8 cellular contexts compared by ENCODE assay signal in the genomic region with DNA sequence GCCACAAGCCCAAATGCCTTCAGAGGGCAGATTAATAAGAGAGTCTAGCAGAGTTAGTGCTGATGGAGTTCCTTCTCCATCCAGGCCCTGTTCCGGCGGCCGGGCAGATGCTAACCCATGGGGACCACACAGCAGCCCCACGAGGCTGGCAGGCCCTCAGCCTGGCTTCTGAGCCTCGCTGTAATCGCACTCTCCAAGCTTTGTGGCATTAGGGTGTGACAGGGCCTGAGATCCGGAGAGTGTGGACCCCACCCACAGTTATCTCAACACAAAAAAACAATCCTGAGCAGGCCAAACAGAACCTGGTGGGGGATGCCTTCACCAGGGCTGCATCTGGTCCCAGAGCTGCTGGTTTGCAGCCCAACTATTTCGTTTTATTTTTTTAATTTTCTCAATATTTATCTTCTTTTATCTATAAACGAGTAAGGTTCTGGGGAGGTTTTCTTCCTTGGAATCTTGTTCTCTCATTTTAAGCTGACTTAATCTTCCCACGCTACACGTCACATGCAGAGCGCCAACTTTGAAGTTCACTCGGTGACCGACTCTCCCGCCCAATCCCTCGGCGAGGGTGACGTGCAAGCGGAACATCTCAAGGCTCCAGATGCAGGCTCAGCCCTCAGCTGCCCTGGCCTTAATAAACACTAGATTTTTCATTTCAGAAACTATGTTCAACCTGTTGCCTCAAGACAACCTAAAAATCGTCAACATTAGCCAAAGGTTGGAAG.
A peak's percentile ranks its signal among the peaks of the same experiment; 100 is the strongest.
DNase-seq lines count a peak whose midpoint lies in the region; ATAC-seq and TF ChIP-seq lines count a peak whose summit lies in the region.
"Not testable (repeated sequence)": the region's sequence is repeated elsewhere in the genome, so short reads cannot be mapped to it uniquely, and the experiment has no call there.

No MANE protein-coding gene starts in this region.

- not testable (repeated sequence) for H3K27ac ChIP-seq in CD4-positive, alpha-beta T cell (ENCODE audit: low read depth, low read length); endodermal cell (ENCODE audit: low read depth, low read length)
- H3K27ac ChIP-seq in SJSA1 (peak overlapping the region; percentile 88), right cardiac atrium (ENCODE audit: low read length) (peak overlapping the region; percentile 58), osteoblast (ENCODE audit: low read depth, low read length) (peak overlapping the region; percentile 88)

- CTCF ChIA-PET in CD4-positive, alpha-beta T cell (lab: Charles Lee), result not testable (repeated sequence)

- WGBS in endodermal cell (ENCODE audit: insufficient coverage in 1 of 2, insufficient read length in 1 of 2), 2 experiments, result 67% methylated on average over 1 of the region's 20 CpGs; no CpG with 5 or more reads in 1 of the 2 experiments
- WGBS in right cardiac atrium, result 50% methylated on average over 8 of the region's 20 CpGs

- not testable (repeated sequence) for H3K36me3 ChIP-seq in SJSA1; endodermal cell (ENCODE audit: control insufficient read depth, insufficient read depth, low read length); osteoblast (ENCODE audit: insufficient read depth, low read length)

- not testable (repeated sequence) for H3K9ac ChIP-seq in endodermal cell (ENCODE audit: extremely low read depth, low read length, poor library complexity, severe bottlenecking)

- TF ChIP-seq CTCF in CD4-positive, alpha-beta T cell (IDR thresholded peaks at IDR 0.05); endodermal cell (conservative IDR thresholded peaks at IDR 0.05); osteoblast (IDR thresholded peaks at IDR 0.05; ENCODE audit: extremely low read depth, low read depth, low read length); type B pancreatic cell (conservative IDR thresholded peaks at IDR 0.05): not testable (repeated sequence)

- H2AFZ ChIP-seq in osteoblast (ENCODE audit: low read length), result not testable (repeated sequence)

- H3K27me3 ChIP-seq in CD4-positive, alpha-beta T cell (ENCODE audit: control insufficient read depth, insufficient read depth, low read length); SJSA1 (replicated peaks); endodermal cell (ENCODE audit: control insufficient read depth, insufficient read depth, low read length, poor library complexity, severe bottlenecking); right cardiac atrium (ENCODE audit: control insufficient read depth, insufficient read depth); osteoblast (ENCODE audit: insufficient read depth, low read length): not testable (repeated sequence)

- POLR2A ChIA-PET in CD4-positive, alpha-beta T cell (lab: Charles Lee), result not testable (repeated sequence)

- peak overlapping the region; percentile 78 for H3K4me2 ChIP-seq in osteoblast (ENCODE audit: insufficient read depth, low read length)

- DNase-seq in CD4-positive, alpha-beta T cell; SJSA1 (ENCODE audit: low read depth in 1 of 2, low spot score in 2 of 2); endodermal cell; osteoblast (ENCODE audit: insufficient read length, low spot score, missing footprints); type B pancreatic cell (ENCODE audit: extremely low spot score, unreplicated experiment): not testable (repeated sequence)
- peak in 1 of 3 donors; percentile 37 for DNase-seq in right cardiac atrium

- not testable (repeated sequence) for H3K4me1 Mint-ChIP-seq in CD4-positive, alpha-beta T cell (ENCODE audit: low read depth); endodermal cell; type B pancreatic cell (ENCODE audit: unreplicated experiment)
- peaks cover 18% of the 10 kb centered on the region for H3K4me1 Mint-ChIP-seq in activated naive CD4-positive, alpha-beta T cell treated with anti-CD3 and anti-CD28 coated beads, Interleukin-2, amount 50 U/mL, for 24 hours

- H3K4me3 ChIP-seq in SJSA1 (peak overlapping the region; percentile 40), osteoblast (ENCODE audit: insufficient read depth, low read length) (peak overlapping the region; percentile 75)
- H3K4me3 ChIP-seq in endodermal cell (ENCODE audit: low read length); right cardiac atrium (ENCODE audit: low read length): not testable (repeated sequence)

- H3K27ac Mint-ChIP-seq in CD4-positive, alpha-beta T cell, result peak overlapping the region; percentile 53
- peak overlapping the region; percentile 89 for H3K27ac Mint-ChIP-seq in activated naive CD4-positive, alpha-beta T cell treated with anti-CD3 and anti-CD28 coated beads, Interleukin-2, amount 50 U/mL, for 24 hours
- not testable (repeated sequence) for H3K27ac Mint-ChIP-seq in endodermal cell, type B pancreatic cell

- peaks cover 24% of the 10 kb centered on the region for H3K79me2 ChIP-seq in osteoblast (ENCODE audit: insufficient read depth, low read length)

- H3K27me3 Mint-ChIP-seq in CD4-positive, alpha-beta T cell; activated naive CD4-positive, alpha-beta T cell treated with anti-CD3 and anti-CD28 coated beads, Interleukin-2, amount 50 U/mL, for 24 hours; endodermal cell (ENCODE audit: insufficient read depth); type B pancreatic cell: not testable (repeated sequence)

- H3K9me3 Mint-ChIP-seq in CD4-positive, alpha-beta T cell; activated naive CD4-positive, alpha-beta T cell treated with anti-CD3 and anti-CD28 coated beads, Interleukin-2, amount 50 U/mL, for 24 hours; endodermal cell; type B pancreatic cell: not testable (repeated sequence)

- H4K20me1 ChIP-seq in osteoblast (ENCODE audit: insufficient read depth, low read length), result not testable (repeated sequence)

- intact Hi-C loops in CD4-positive, alpha-beta T cell (cut with DNase I, micrococcal nuclease); right cardiac atrium (cut with DNase I): not testable (repeated sequence)

- not testable (repeated sequence) for H3K9me3 ChIP-seq in CD4-positive, alpha-beta T cell (ENCODE audit: control insufficient read depth, low read length); SJSA1 (replicated peaks); endodermal cell (ENCODE audit: control insufficient read depth, low read length); right cardiac atrium (ENCODE audit: control insufficient read depth, low read length); osteoblast (ENCODE audit: low read depth, low read length)

- not testable (repeated sequence) for H3K4me3 Mint-ChIP-seq in CD4-positive, alpha-beta T cell
- H3K4me3 Mint-ChIP-seq in activated naive CD4-positive, alpha-beta T cell treated with anti-CD3 and anti-CD28 coated beads, Interleukin-2, amount 50 U/mL, for 24 hours, result peak overlapping the region; percentile 87
- H3K4me3 Mint-ChIP-seq in endodermal cell (peak overlapping the region; percentile 13), type B pancreatic cell (peak overlapping the region; percentile 7)

- H3K4me1 ChIP-seq in SJSA1 (replicated peaks) (peaks cover 16% of the 10 kb centered on the region), osteoblast (ENCODE audit: insufficient read depth, low read length) (peaks cover 26% of the 10 kb centered on the region)
- H3K4me1 ChIP-seq in endodermal cell (ENCODE audit: control insufficient read depth, insufficient read depth, low read length); right cardiac atrium (ENCODE audit: control insufficient read depth, insufficient read depth, low read length): not testable (repeated sequence)

- ATAC-seq in CD4-positive, alpha-beta T cell (ENCODE audit: poor library complexity), result peak; percentile 21
- ATAC-seq in HG03442 (IDR thresholded peaks at IDR 0.05; ENCODE audit: unreplicated experiment) (peak; percentile 8), right cardiac atrium (peak; percentile 57 to 75)

- H3K36me3 Mint-ChIP-seq in CD4-positive, alpha-beta T cell (ENCODE audit: low read depth); activated naive CD4-positive, alpha-beta T cell treated with anti-CD3 and anti-CD28 coated beads, Interleukin-2, amount 50 U/mL, for 24 hours; endodermal cell (ENCODE audit: low read depth); type B pancreatic cell: not testable (repeated sequence)

Comparison
In these comparisons a context has a peak if more than half of its experiments do, and no peak if none do; other contexts are left out.
1. ATAC-seq: peak in every context shown above with its lines; median percentile 66 in right cardiac atrium; 21 in CD4-positive, alpha-beta T cell; 8 in HG03442.